In genomic region chr7:71229201-71229600, GRCh38 we compare ENCODE assay signal across 18 cellular contexts.
A peak's percentile ranks its signal among the peaks of the same experiment; 100 is the strongest.
DNase-seq lines count a peak whose midpoint lies in the region; ATAC-seq and TF ChIP-seq lines count a peak whose summit lies in the region.
"Had no signal": no experiment of that assay in that cellular context is flagged by ENCODE, and none has a peak within 500 bp of the region (broad histone marks: within the 10 kb centered on the region; RNA-seq: fewer than 3 reads in every experiment).

No MANE protein-coding gene starts in this region.

- no peaks in the 10 kb centered on the region for H3K79me1 ChIP-seq in neuronal stem cell (ENCODE audit: low read depth, low read length)

- H3K4me2 ChIP-seq in neuronal stem cell (ENCODE audit: insufficient read depth, low read length, poor library complexity, severe bottlenecking), result no peak overlapping the region
- H3K4me2 ChIP-seq: A549, GM23338 had no signal

- no peak overlapping the region for H3K4ac ChIP-seq in neuronal stem cell (ENCODE audit: low read length)

- no peaks in the 10 kb centered on the region for H3K4me1 ChIP-seq in neuronal stem cell (ENCODE audit: control insufficient read depth in 2 of 2, insufficient read depth in 1 of 2, low read depth in 1 of 2, low read length in 2 of 2)
- no peaks in the 10 kb centered on the region for H3K4me1 ChIP-seq in Caco-2
- H3K4me1 ChIP-seq: A549 had no signal

- H3K36me3 ChIP-seq in neuronal stem cell (replicated peaks in 1 of 2; ENCODE audit: control insufficient read depth in 2 of 2, insufficient read depth in 2 of 2, low read length in 2 of 2) (no peaks in the 10 kb centered on the region), Caco-2 (ENCODE audit: control insufficient read depth, insufficient read depth, low read length) (no peaks in the 10 kb centered on the region)

- ATAC-seq in T-cell (replicated peaks in 1 of 4), result no peak
- ATAC-seq: A549, GM23338, HCT116 had no signal

- H3K27ac Mint-ChIP-seq in Caco-2 (ENCODE audit: unreplicated experiment) (no peak overlapping the region), T-cell (no peak overlapping the region)
- H3K27ac Mint-ChIP-seq: CD4-positive, alpha-beta T cell; GM23338; HFFc6 had no signal

- BruUV-seq in Caco-2 (replicated peaks; lab: Mats Ljungman, UMichigan), result no TSS peak

- POLR2A ChIA-PET in Caco-2 (lab: Charles Lee) (no interaction called here), T-cell (lab: Charles Lee) (no interaction called here)

- no peaks in the 10 kb centered on the region for H3K4me1 Mint-ChIP-seq in Caco-2 (ENCODE audit: low read depth, unreplicated experiment)
- no peaks in the 10 kb centered on the region for H3K4me1 Mint-ChIP-seq in T-cell
- H3K4me1 Mint-ChIP-seq: GM23338 had no signal

- H3K27ac ChIP-seq in neuronal stem cell (replicated peaks; ENCODE audit: low read length), result no peak overlapping the region
- H3K27ac ChIP-seq: 22Rv1, A549, C4-2B had no signal

- H3K9me3 ChIP-seq in neuronal stem cell (replicated peaks in 1 of 2; ENCODE audit: control insufficient read depth in 2 of 2, insufficient read depth in 1 of 2, low read depth in 1 of 2, low read length in 2 of 2) (peaks cover 8 to 19% of the 10 kb centered on the region in 2 donors), Caco-2 (no peaks in the 10 kb centered on the region)

- H2BK120ac ChIP-seq in neuronal stem cell (ENCODE audit: low read depth, low read length), result no peak overlapping the region

- H2BK15ac ChIP-seq in neuronal stem cell (ENCODE audit: low read length), result no peak overlapping the region

- no peak overlapping the region for H3K14ac ChIP-seq in neuronal stem cell (ENCODE audit: low read length)

- no peak overlapping the region for H3K4me3 Mint-ChIP-seq in Caco-2 (ENCODE audit: unreplicated experiment)
- H3K4me3 Mint-ChIP-seq in T-cell, result no peak overlapping the region
- H3K4me3 Mint-ChIP-seq: CD4-positive, alpha-beta T cell; GM23338; HFFc6 had no signal

- peak overlapping the region; percentile 38 for H3K23ac ChIP-seq in neuronal stem cell (ENCODE audit: low read depth, low read length, poor library complexity)

- DNase-seq in DMS 273 (lab: John Stamatoyannopoulos, UW; ENCODE audit: unreplicated experiment), result peak; percentile 50
- DNase-seq in DMS 273 treated with DMSO at 0.1 percent for 48 hours (lab: John Stamatoyannopoulos, UW), result no peak
- DNase-seq in OCI-M1 (lab: John Stamatoyannopoulos, UW), result peak; percentile 10
- DNase-seq in cerebellum (ENCODE audit: low spot score), result peak; percentile 67
- DNase-seq in neuronal stem cell (ENCODE audit: low spot score), result no peak
- DNase-seq in Caco-2, result no peak
- no peak for DNase-seq in T-cell
- DNase-seq in NOMO-1 (lab: John Stamatoyannopoulos, UW; ENCODE audit: unreplicated experiment in 2 of 2), result no peak
- DNase-seq: AML-193; CD4-positive, alpha-beta T cell; GDM1; HFFc6; IMR-90 had no signal

- peak overlapping the region; percentile 11 for H3K18ac ChIP-seq in neuronal stem cell (ENCODE audit: low read length)

- H3K4me3 ChIP-seq in neuronal stem cell (ENCODE audit: low read length in 2 of 2), result no peak overlapping the region
- no peak overlapping the region for H3K4me3 ChIP-seq in Caco-2 (ENCODE audit: low read depth, low read length)
- H3K4me3 ChIP-seq: A549, GM23338 had no signal

- H3K9me3 Mint-ChIP-seq in Caco-2 (ENCODE audit: unreplicated experiment) (peaks cover 25% of the 10 kb centered on the region), T-cell (peaks cover 21 to 33% (median 24%) of the 10 kb centered on the region in 3 donors)
- H3K9me3 Mint-ChIP-seq: CD4-positive, alpha-beta T cell had no signal

- no peak overlapping the region for H4K91ac ChIP-seq in neuronal stem cell (ENCODE audit: low read depth, low read length, poor library complexity)

- no peak for TF ChIP-seq CTCF in Caco-2 (IDR thresholded peaks at IDR 0.05; ENCODE audit: insufficient read depth in 1 of 2, low read depth in 1 of 2, low read length in 1 of 2, severe bottlenecking in 1 of 2, unreplicated experiment in 1 of 2)

- H2BK5ac ChIP-seq in neuronal stem cell (ENCODE audit: low read length), result no peak overlapping the region

- H4K8ac ChIP-seq in neuronal stem cell (ENCODE audit: low read depth, low read length), result no peak overlapping the region

- H2AFZ ChIP-seq in neuronal stem cell (ENCODE audit: low read length), result no peak overlapping the region
- H2AFZ ChIP-seq: GM23338 had no signal

- intact Hi-C loops in Caco-2 (cut with micrococcal nuclease; ENCODE audit: unreplicated experiment), result no loop called here

- H3K27me3 ChIP-seq in neuronal stem cell (ENCODE audit: control insufficient read depth in 3 of 3, insufficient read depth in 3 of 3, low read depth in 1 of 3, low read length in 3 of 3) (no peaks in the 10 kb centered on the region), Caco-2 (replicated peaks; ENCODE audit: control insufficient read depth, insufficient read depth, low read length) (no peaks in the 10 kb centered on the region)

- no CpG with 5 or more reads among the region's 9 CpGs for WGBS in neuronal stem cell (ENCODE audit: extremely low coverage in 2 of 2, insufficient read length in 2 of 2, insufficient replicate concordance in 1 of 2), 2 donors

- H3K27me3 Mint-ChIP-seq in Caco-2 (ENCODE audit: insufficient read depth, unreplicated experiment) (no peaks in the 10 kb centered on the region), T-cell (no peaks in the 10 kb centered on the region)
- H3K27me3 Mint-ChIP-seq: CD4-positive, alpha-beta T cell had no signal

- no peaks in the 10 kb centered on the region for H3K36me3 Mint-ChIP-seq in Caco-2 (ENCODE audit: insufficient read depth, unreplicated experiment)
- no peaks in the 10 kb centered on the region for H3K36me3 Mint-ChIP-seq in T-cell

- no peak overlapping the region for H2BK12ac ChIP-seq in neuronal stem cell (ENCODE audit: low read length)

- H2AK5ac ChIP-seq in neuronal stem cell (ENCODE audit: low read depth, low read length), result no peak overlapping the region

- no peak overlapping the region for H3K9ac ChIP-seq in neuronal stem cell (ENCODE audit: low read depth, low read length, poor library complexity)

- CTCF ChIA-PET in Caco-2 (lab: Charles Lee), result no interaction called here
- CTCF ChIA-PET in T-cell (lab: Charles Lee), result no interaction called here

Comparison
In these comparisons a context has a peak if more than half of its experiments do, and no peak if none do; other contexts are left out.
1. DNase-seq: peak in DMS 273 (single experiment), OCI-M1 (single experiment) and cerebellum (single experiment); none in DMS 273 treated with DMSO at 0.1 percent for 48 hours (single experiment), neuronal stem cell (single experiment), Caco-2 (0 of 2), T-cell (0 of 34) and NOMO-1 (0 of 2).